In the genomic region with DNA sequence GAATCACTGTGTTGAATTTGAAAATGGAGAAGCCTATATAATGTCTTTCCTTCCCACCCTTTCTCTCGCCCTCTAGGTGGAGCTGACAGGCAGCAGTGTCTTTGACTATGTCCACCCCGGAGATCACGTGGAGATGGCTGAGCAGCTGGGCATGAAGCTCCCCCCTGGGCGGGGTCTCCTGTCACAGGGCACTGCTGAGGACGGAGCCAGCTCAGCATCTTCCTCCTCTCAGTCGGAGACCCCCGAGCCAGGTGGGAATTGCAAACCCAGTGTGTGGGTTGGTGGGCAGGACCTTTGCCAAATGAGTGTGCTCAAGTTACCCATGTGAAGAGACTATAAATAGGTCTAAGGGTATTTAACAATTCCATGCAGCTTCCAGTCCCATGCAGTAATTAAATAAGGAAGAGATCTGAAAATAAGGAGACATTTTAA, we compare ENCODE assay signal across 9 cellular contexts.
DNase-seq lines count a peak whose midpoint lies in the region; ATAC-seq, FAIRE-seq and TF ChIP-seq lines count a peak whose summit lies in the region.
"Had no signal": no experiment of that assay in that cellular context is flagged by ENCODE, and none has a peak within 500 bp of the region (broad histone marks: within the 10 kb centered on the region; RNA-seq: fewer than 3 reads in every experiment).

No MANE protein-coding gene starts in this region.

- TF ChIP-seq CTCF in H1 (IDR thresholded peaks at IDR 0.05; ENCODE audit: control extremely low read depth in 1 of 3, insufficient read depth in 1 of 3, low read depth in 1 of 3, low read length in 3 of 3): peak; percentile 56 to 73 (median 69)
- TF ChIP-seq CTCF in mucosa of descending colon (IDR thresholded peaks at IDR 0.05): no peak

- H4K5ac ChIP-seq in H1 (ENCODE audit: insufficient read length, low read depth, low read length): no peak overlapping the region

- no peaks in the 10 kb centered on the region for H3K36me3 ChIP-seq in H1 (ENCODE audit: control insufficient read depth in 2 of 4, insufficient read depth in 4 of 4, low read length in 3 of 4)
- H3K36me3 ChIP-seq in mucosa of descending colon (ENCODE audit: low read depth): no peaks in the 10 kb centered on the region
- no peaks in the 10 kb centered on the region for H3K36me3 ChIP-seq in CD8-positive, alpha-beta memory T cell (ENCODE audit: insufficient read depth, low read length)

- H2BK120ac ChIP-seq in H1 (replicated peaks; ENCODE audit: low read depth, low read length): no peak overlapping the region

- no peak overlapping the region for H2AFZ ChIP-seq in H1 (ENCODE audit: low read length)

- POLR2A ChIA-PET in H1 (lab: Charles Lee; ENCODE audit: partially characterized antibody): interaction anchor here (1.4 kb wide), 1 partner anchor 11 kb away, joined by 3 read pairs; no protein-coding TSS in a partner anchor
- POLR2A ChIA-PET in CD8-positive, alpha-beta memory T cell (lab: Charles Lee): no interaction called here

- no peaks in the 10 kb centered on the region for H3K79me2 ChIP-seq in H1 (ENCODE audit: control insufficient read depth in 1 of 2, insufficient read depth in 2 of 2, low read length in 2 of 2)

- no peak overlapping the region for H2BK15ac ChIP-seq in H1 (ENCODE audit: low read length)

- H4K20me1 ChIP-seq in H1 (replicated peaks in 1 of 2; ENCODE audit: control insufficient read depth in 1 of 2, insufficient read depth in 2 of 2, low read length in 2 of 2): no peaks in the 10 kb centered on the region

- H3K27me3 Mint-ChIP-seq in CD8-positive, alpha-beta memory T cell: no peaks in the 10 kb centered on the region

- DNase-seq in Ammon's horn (ENCODE audit: low spot score): peak; percentile 69
- peak; percentile 35 for DNase-seq in H54 (ENCODE audit: insufficient read length, low spot score)
- peak; percentile 92 for DNase-seq in NCI-H82 (lab: John Stamatoyannopoulos, UW)
- peak; percentile 36 to 73 for DNase-seq in H1 (ENCODE audit: low read depth in 1 of 2, low spot score in 2 of 2)
- DNase-seq in mucosa of descending colon: peak; percentile 5 to 49 (median 20)
- no peak for DNase-seq in CD8-positive, alpha-beta memory T cell
- no peak for DNase-seq in activated CD8-positive, alpha-beta memory T cell treated with anti-CD3 and anti-CD28 coated beads for 24 hours

- TF ChIP-seq EP300 in H1 (IDR thresholded peaks at IDR 0.05; ENCODE audit: borderline replicate concordance in 1 of 2, low read depth in 2 of 2, low read length in 2 of 2): no peak

- H2BK5ac ChIP-seq in H1 (ENCODE audit: low read depth, low read length): no peak overlapping the region

- H2BK12ac ChIP-seq in H1 (ENCODE audit: low read depth, low read length): no peak overlapping the region

- CTCF ChIA-PET in H1 (lab: Charles Lee; ENCODE audit: partially characterized antibody): interaction anchor here (0.6 to 2.6 kb wide), 41 partner anchors 9 to 517 kb away, joined by 3 to 21 read pairs (median 4); no protein-coding TSS in a partner anchor
- CTCF ChIA-PET in CD8-positive, alpha-beta memory T cell (lab: Charles Lee): no interaction called here

- H3K4me3 ChIP-seq in H1 (ENCODE audit: extremely low read depth in 1 of 4, insufficient read depth in 2 of 4, low read depth in 3 of 4, low read length in 4 of 4) (no peak overlapping the region), mucosa of descending colon (no peak overlapping the region)
- no peak overlapping the region for H3K4me3 ChIP-seq in CD8-positive, alpha-beta memory T cell (ENCODE audit: low read length)

- H3K27me3 ChIP-seq in H1 (replicated peaks in 1 of 4; ENCODE audit: control insufficient read depth in 3 of 4, extremely low read depth in 1 of 4, insufficient read depth in 3 of 4, low read length in 3 of 4): no peaks in the 10 kb centered on the region
- H3K27me3 ChIP-seq in CD8-positive, alpha-beta memory T cell (ENCODE audit: insufficient read depth, low read length, poor library complexity, severe bottlenecking): no peaks in the 10 kb centered on the region

- H3K56ac ChIP-seq in H1 (replicated peaks; ENCODE audit: insufficient read length, low read depth, low read length): no peak overlapping the region

- no peak overlapping the region for H3K14ac ChIP-seq in H1 (ENCODE audit: insufficient read length)

- intact Hi-C loops in mucosa of descending colon (cut with DNase I, micrococcal nuclease): no loop called here

- no peak overlapping the region for H2AK5ac ChIP-seq in H1 (ENCODE audit: low read depth, low read length)

- no peaks in the 10 kb centered on the region for H3K4me1 Mint-ChIP-seq in CD8-positive, alpha-beta memory T cell

- H3K23me2 ChIP-seq in H1 (ENCODE audit: low read depth, low read length): no peaks in the 10 kb centered on the region

- no peaks in the 10 kb centered on the region for H3K4me1 ChIP-seq in H1 (replicated peaks in 1 of 4; ENCODE audit: control insufficient read depth in 3 of 4, insufficient read depth in 4 of 4, low read length in 3 of 4)
- no peaks in the 10 kb centered on the region for H3K4me1 ChIP-seq in mucosa of descending colon (ENCODE audit: low read depth)
- no peaks in the 10 kb centered on the region for H3K4me1 ChIP-seq in CD8-positive, alpha-beta memory T cell (ENCODE audit: insufficient read depth, low read length)

- no peaks in the 10 kb centered on the region for H3K79me1 ChIP-seq in H1 (ENCODE audit: low read depth, low read length)

- H3K4me3 Mint-ChIP-seq in CD8-positive, alpha-beta memory T cell: no peak overlapping the region

- no peak overlapping the region for H3K4ac ChIP-seq in H1 (replicated peaks; ENCODE audit: insufficient read length, low read depth, low read length)

- peak; percentile 80 for FAIRE-seq in H54 (lab: Jason Lieb, UNC)
- peak; percentile 88 for FAIRE-seq in H1 (lab: Jason Lieb, UNC)

- TF ChIP-seq RAD21 in H1 (IDR thresholded peaks at IDR 0.05 in 1 of 2, conservative IDR thresholded peaks at IDR 0.05 in 1 of 2; ENCODE audit: low read depth in 2 of 2, low read length in 2 of 2): peak; percentile 82 to 90

- WGBS in H1 (ENCODE audit: extremely low coverage in 1 of 2, insufficient coverage in 1 of 2, insufficient read length in 1 of 2, insufficient replicate concordance in 2 of 2, low coverage in 1 of 2, low lambda C conversion rate in 2 of 2, missing lambda C conversion rate in 1 of 2), 2 experiments: 17% methylated on average over 7 of the region's 7 CpGs; no CpG with 5 or more reads in 1 of the 2 experiments

- no peak overlapping the region for H3K27ac Mint-ChIP-seq in CD8-positive, alpha-beta memory T cell

- no peak overlapping the region for H3K18ac ChIP-seq in H1 (ENCODE audit: extremely low read depth, low read length)

- no peak overlapping the region for H3K23ac ChIP-seq in H1 (ENCODE audit: insufficient read length)

- H3K9me3 ChIP-seq in H1 (ENCODE audit: insufficient read depth in 2 of 2, low read depth in 1 of 2, low read length in 1 of 2) (no peaks in the 10 kb centered on the region), mucosa of descending colon (no peaks in the 10 kb centered on the region)
- H3K9me3 ChIP-seq in CD8-positive, alpha-beta memory T cell (ENCODE audit: low read length): no peaks in the 10 kb centered on the region

- H4K8ac ChIP-seq in H1 (ENCODE audit: extremely low read depth, insufficient read depth, low read length): no peak overlapping the region; the same call in 1 of the 2 replicates

- TF ChIP-seq POLR2A in H54 (IDR thresholded peaks at IDR 0.05; ENCODE audit: low read depth, low read length): no peak
- TF ChIP-seq POLR2A in H1 (IDR thresholded peaks at IDR 0.05; ENCODE audit: control extremely low read depth in 1 of 2, low read depth in 2 of 2, low read length in 2 of 2): no peak

- no peak overlapping the region for H4K91ac ChIP-seq in H1 (replicated peaks; ENCODE audit: insufficient read length, low read length)

- H3K4me2 ChIP-seq in H1 (ENCODE audit: insufficient read depth in 1 of 2, low read depth in 2 of 2, low read length in 2 of 2): peak overlapping the region in 1 of 2 experiments; percentile 27; a peak in 2 of 4 replicates

- H3K9ac ChIP-seq in H1 (replicated peaks in 1 of 4; ENCODE audit: extremely low read depth in 1 of 4, low read depth in 3 of 4, low read length in 3 of 4): no peak overlapping the region

- peaks cover 0 to 3% (median 0%) of the 10 kb centered on the region in 5 donors for H3K9me3 Mint-ChIP-seq in CD8-positive, alpha-beta memory T cell

- no peak overlapping the region for H3K27ac ChIP-seq in H1 (ENCODE audit: low read depth, low read length)
- no peak overlapping the region for H3K27ac ChIP-seq in CD8-positive, alpha-beta memory T cell (ENCODE audit: low read depth, low read length)
- H3K27ac ChIP-seq: epithelial cell of prostate had no signal

- ATAC-seq in mucosa of descending colon (peak; percentile 48), GM18870 (IDR thresholded peaks at IDR 0.05; ENCODE audit: unreplicated experiment) (no peak)

- H3K36me3 Mint-ChIP-seq in CD8-positive, alpha-beta memory T cell: no peaks in the 10 kb centered on the region

- H2BK20ac ChIP-seq in H1 (ENCODE audit: low read length): no peak overlapping the region

TF ChIP-seq in H1, 55 proteins besides CTCF, POLR2A, EP300 and RAD21 (continues in another document):
- TF ChIP-seq SRF (IDR thresholded peaks at IDR 0.05; ENCODE audit: low read depth, low read length) (no peak), JUND (IDR thresholded peaks at IDR 0.05; ENCODE audit: low read length) (no peak), TCF12 (IDR thresholded peaks at IDR 0.05; ENCODE audit: low read depth, low read length) (no peak), BRCA1 (IDR thresholded peaks at IDR 0.05; ENCODE audit: low read depth, low read length) (no peak), SP4 (IDR thresholded peaks at IDR 0.05; ENCODE audit: low read length) (no peak), CREB1 (IDR thresholded peaks at IDR 0.05) (no peak), CHD1 (IDR thresholded peaks at IDR 0.05; ENCODE audit: low read depth, low read length) (no peak), RBBP5 (IDR thresholded peaks at IDR 0.05; ENCODE audit: borderline replicate concordance, low read depth, low read length) (no peak), GABPA (IDR thresholded peaks at IDR 0.05; ENCODE audit: borderline replicate concordance, insufficient read depth, low read length) (no peak), SIN3A (conservative IDR thresholded peaks at IDR 0.05 in 1 of 2, IDR thresholded peaks at IDR 0.05 in 1 of 2; ENCODE audit: low read depth in 1 of 2, low read length in 2 of 2) (peak; percentile 91 to 95; a peak in 3 of 4 replicates), JUN (IDR thresholded peaks at IDR 0.05; ENCODE audit: low read depth, low read length) (no peak)
- TF ChIP-seq, protein P1, sequence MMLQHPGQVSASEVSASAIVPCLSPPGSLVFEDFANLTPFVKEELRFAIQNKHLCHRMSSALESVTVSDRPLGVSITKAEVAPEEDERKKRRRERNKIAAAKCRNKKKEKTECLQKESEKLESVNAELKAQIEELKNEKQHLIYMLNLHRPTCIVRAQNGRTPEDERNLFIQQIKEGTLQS (IDR thresholded peaks at IDR 0.05; ENCODE audit: insufficient read depth, low read depth, low read length): peak; percentile 87

Comparison
In these comparisons a context has a peak if more than half of its experiments do, and no peak if none do; other contexts are left out.
1. DNase-seq: peak in Ammon's horn (single experiment), H54 (single experiment), NCI-H82 (single experiment), H1 (2 of 2) and mucosa of descending colon (3 of 3); none in CD8-positive, alpha-beta memory T cell (0 of 5) and activated CD8-positive, alpha-beta memory T cell treated with anti-CD3 and anti-CD28 coated beads for 24 hours (single experiment).